In genomic region chr7:149423441-149423970, GRCh38 we compare ENCODE assay signal across 12 cellular contexts. TPM values are rescaled to one million over a fixed set of nuclear protein-coding genes. Genes with fewer than 3 reads are reported as not detected.
A peak's percentile ranks its signal among the peaks of the same experiment; 100 is the strongest.
DNase-seq lines count a peak whose midpoint lies in the region; ATAC-seq, FAIRE-seq and TF ChIP-seq lines count a peak whose summit lies in the region.
"Had no signal": no experiment of that assay in that cellular context is flagged by ENCODE, and none has a peak within 500 bp of the region (broad histone marks: within the 10 kb centered on the region; RNA-seq: fewer than 3 reads in every experiment).

No MANE protein-coding gene starts in this region.

- H3K4me3 Mint-ChIP-seq in CD8-positive, alpha-beta memory T cell: peak overlapping the region; percentile 51 to 79 (median 68)
- peak overlapping the region; percentile 24 for H3K4me3 Mint-ChIP-seq in endothelial cell (ENCODE audit: unreplicated experiment)
- H3K4me3 Mint-ChIP-seq: T-helper 1 cell treated with Interleukin-12 subunit alpha and Interleukin-12 subunit beta and Interleukin-4 antibody, amounts not matched to agents 30 μg/mL and 1 μg/mL, for 36 hours had no signal

- H3K4me1 ChIP-seq in CD8-positive, alpha-beta memory T cell (ENCODE audit: insufficient read depth, low read length): peaks cover 5% of the 10 kb centered on the region
- no peaks in the 10 kb centered on the region for H3K4me1 ChIP-seq in pancreas

- FAIRE-seq in pancreas (lab: Jason Lieb, UNC): no peak
- FAIRE-seq: H54 had no signal

- H3K27ac ChIP-seq in CD8-positive, alpha-beta memory T cell (ENCODE audit: low read depth, low read length): no peak overlapping the region
- peak overlapping the region in 1 of 4 donors; percentile 50 for H3K27ac ChIP-seq in pancreas

- no peaks in the 10 kb centered on the region for H3K36me3 ChIP-seq in CD8-positive, alpha-beta memory T cell (ENCODE audit: insufficient read depth, low read length)
- H3K36me3 ChIP-seq in pancreas: no peaks in the 10 kb centered on the region

- H3K27me3 ChIP-seq in CD8-positive, alpha-beta memory T cell (ENCODE audit: insufficient read depth, low read length, poor library complexity, severe bottlenecking): no peaks in the 10 kb centered on the region
- no peaks in the 10 kb centered on the region for H3K27me3 ChIP-seq in pancreas

- TF ChIP-seq CTCF in endothelial cell (IDR thresholded peaks at IDR 0.05; ENCODE audit: unreplicated experiment) (no peak), pancreas (IDR thresholded peaks at IDR 0.05) (no peak)

- H3K4me1 Mint-ChIP-seq in CD8-positive, alpha-beta memory T cell: peaks cover 0 to 12% (median 5%) of the 10 kb centered on the region in 3 donors
- no peaks in the 10 kb centered on the region for H3K4me1 Mint-ChIP-seq in endothelial cell (ENCODE audit: unreplicated experiment)

- POLR2A ChIA-PET in CD8-positive, alpha-beta memory T cell (lab: Charles Lee): interaction anchor here (2.4 kb wide), 1 partner anchor 37 kb away, joined by 14 read pairs; the partner anchor contains the start of gene ZNF777

- no peaks in the 10 kb centered on the region for H3K27me3 Mint-ChIP-seq in CD8-positive, alpha-beta memory T cell
- peaks cover 5% of the 10 kb centered on the region for H3K27me3 Mint-ChIP-seq in endothelial cell (ENCODE audit: unreplicated experiment)

- intact Hi-C loops in pancreas (cut with DNase I): no loop called here

- CTCF ChIA-PET in CD8-positive, alpha-beta memory T cell (lab: Charles Lee): interaction anchor here (0.7 to 2.3 kb wide), 12 partner anchors 8 to 276 kb away, joined by 3 to 16 read pairs (median 4); partner anchors contain the start of genes ZNF398, ZNF777 and ZNF783

- H3K27ac Mint-ChIP-seq in CD8-positive, alpha-beta memory T cell: peak overlapping the region in 6 of 8 donors; percentile 4 to 68 (median 44)
- no peak overlapping the region for H3K27ac Mint-ChIP-seq in endothelial cell (ENCODE audit: unreplicated experiment)
- H3K27ac Mint-ChIP-seq: T-helper 1 cell treated with Interleukin-12 subunit alpha and Interleukin-12 subunit beta and Interleukin-4 antibody, amounts not matched to agents 30 μg/mL and 1 μg/mL, for 36 hours had no signal

- no peak overlapping the region for H3K4me3 ChIP-seq in CD8-positive, alpha-beta memory T cell (ENCODE audit: low read length)
- H3K4me3 ChIP-seq in pancreas: peak overlapping the region in 3 of 4 donors; percentile 10 to 50 (median 46)

- 31 to 39% methylated on average over 23 of the region's 23 CpGs for WGBS in pancreas, 2 donors

- H3K36me3 Mint-ChIP-seq in CD8-positive, alpha-beta memory T cell: peaks cover 0 to 6% (median 2%) of the 10 kb centered on the region in 3 donors
- H3K36me3 Mint-ChIP-seq in endothelial cell (ENCODE audit: low read depth, unreplicated experiment): peaks cover 2% of the 10 kb centered on the region

- H3K9me3 Mint-ChIP-seq in CD8-positive, alpha-beta memory T cell: no peaks in the 10 kb centered on the region
- no peaks in the 10 kb centered on the region for H3K9me3 Mint-ChIP-seq in endothelial cell (ENCODE audit: unreplicated experiment)
- H3K9me3 Mint-ChIP-seq: T-helper 1 cell treated with Interleukin-12 subunit alpha and Interleukin-12 subunit beta and Interleukin-4 antibody, amounts not matched to agents 30 μg/mL and 1 μg/mL, for 36 hours had no signal

- ATAC-seq in pancreas (peak; percentile 24 to 45 (median 31)), HG03159 (IDR thresholded peaks at IDR 0.05; ENCODE audit: unreplicated experiment) (no peak)

- H3K9me3 ChIP-seq in CD8-positive, alpha-beta memory T cell (ENCODE audit: low read length): no peaks in the 10 kb centered on the region
- no peaks in the 10 kb centered on the region for H3K9me3 ChIP-seq in pancreas

- DNase-seq in CD8-positive, alpha-beta memory T cell: no peak
- DNase-seq in NCI-H1417 (lab: John Stamatoyannopoulos, UW) (peak in 2 of 3 experiments; percentile 87 to 90), endothelial cell (ENCODE audit: low spot score) (no peak), pancreas (no peak), NCI-H510A treated with DMSO at 0.1 percent for 48 hours (lab: John Stamatoyannopoulos, UW) (no peak), pons (ENCODE audit: low spot score) (no peak), COLO829 (ENCODE audit: low spot score) (no peak)
- DNase-seq: islet precursor cell, MM.1S had no signal

RNA-seq across cellular contexts. Expression of gene ZNF777, which starts 37.4 kb away (rescaled TPM):
- 10 to 100 TPM; 21.9 to 22.1 TPM for total RNA-seq in CD8-positive, alpha-beta memory T cell
- polyA plus RNA-seq in CD8-positive, alpha-beta memory T cell: 3.7 TPM
- 13.9 TPM for total RNA-seq in endothelial cell (ENCODE audit: unreplicated experiment)
- 1 to 10 TPM; 4.0 to 8.0 (median 6.1) TPM for total RNA-seq in pancreas
- 1 to 10 TPM; 5.3 to 7.3 TPM for polyA plus RNA-seq in pancreas

Comparison
In these comparisons a context has a peak if more than half of its experiments do, and no peak if none do; other contexts are left out.
1. DNase-seq: peak in NCI-H1417 (2 of 3); none in CD8-positive, alpha-beta memory T cell (0 of 5), endothelial cell (single experiment), pancreas (0 of 6), NCI-H510A treated with DMSO at 0.1 percent for 48 hours (single experiment), pons (single experiment) and COLO829 (single experiment).